In the genomic region with DNA sequence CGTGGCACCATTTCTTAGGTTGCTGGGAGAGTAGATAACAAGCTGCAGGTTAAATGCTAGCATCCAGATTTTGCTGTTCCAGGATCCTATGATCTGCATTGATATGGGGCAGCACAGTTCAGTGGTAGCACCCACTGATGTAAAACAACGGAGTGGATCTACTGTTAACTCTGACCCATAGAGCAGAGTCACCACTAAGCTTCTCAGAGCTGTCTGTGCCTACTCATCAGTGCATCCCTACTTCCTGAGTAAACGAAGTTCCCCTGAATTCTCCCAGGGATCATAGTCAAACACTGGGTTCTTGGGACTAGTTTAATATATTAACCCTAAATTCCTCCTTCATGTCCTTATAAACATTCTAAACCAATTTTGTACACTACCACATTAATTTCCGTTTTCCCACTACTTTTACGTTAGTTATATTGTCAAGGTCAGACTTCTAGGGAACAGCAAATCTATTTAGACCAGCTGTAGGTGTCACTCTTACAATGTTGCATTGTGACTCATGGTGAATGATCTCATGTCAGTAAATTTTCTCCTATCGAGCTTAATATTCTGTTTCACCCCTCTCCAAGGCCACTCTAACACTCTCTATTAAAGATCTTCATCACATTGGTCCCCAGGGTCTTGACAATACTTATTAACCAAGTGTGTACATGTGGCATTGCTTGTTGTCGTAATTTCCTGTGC, we compare ENCODE assay signal across 31 cellular contexts. TPM values are rescaled to one million over a fixed set of nuclear protein-coding genes. Genes with fewer than 3 reads are reported as not detected.
"Had no signal": no experiment of that assay in that cellular context is flagged by ENCODE, and none has a peak within 500 bp of the region (broad histone marks: within the 10 kb centered on the region; RNA-seq: fewer than 3 reads in every experiment).

No MANE protein-coding gene starts in this region.

- H3K4me1 ChIP-seq: gastroesophageal sphincter, parathyroid adenoma, spleen, testis, transverse colon had no signal

- H3K4me3 ChIP-seq: gastroesophageal sphincter, spleen, testis, transverse colon had no signal

- ATAC-seq: activated CD4-positive, CD25-positive, alpha-beta regulatory T cell treated with anti-CD3 and anti-CD28 coated beads, Interleukin-2, amount 50 U/mL, for 24 hours; effector memory CD8-positive, alpha-beta T cell; gastroesophageal sphincter; left colon; naive thymus-derived CD8-positive, alpha-beta T cell; right cardiac atrium had no signal

- H3K79me2 ChIP-seq: parathyroid adenoma had no signal

- H3K36me3 ChIP-seq: brain microvascular endothelial cell, gastroesophageal sphincter, spleen, transverse colon, WERI-Rb-1 had no signal

- H3K9ac ChIP-seq: parathyroid adenoma had no signal

- H2AFZ ChIP-seq: parathyroid adenoma had no signal

- FAIRE-seq: astrocyte, keratinocyte had no signal

- H3K27ac ChIP-seq: brain microvascular endothelial cell, gastroesophageal sphincter, parathyroid adenoma, spleen, testis, transverse colon, WERI-Rb-1 had no signal

- H3K27me3 ChIP-seq: brain microvascular endothelial cell, gastroesophageal sphincter, spleen, testis, transverse colon had no signal

- DNase-seq: activated CD4-positive, alpha-beta T cell treated with anti-CD3 and anti-CD28 coated beads for 48 hours; activated CD4-positive, alpha-beta T cell treated with anti-CD3 and anti-CD28 coated beads, Interleukin-2, amount 50 U/mL, for 48 hours; activated CD8-positive, alpha-beta memory T cell treated with anti-CD3 and anti-CD28 coated beads for 24 hours; activated effector memory CD4-positive, alpha-beta T cell treated with anti-CD3 and anti-CD28 coated beads, Interleukin-2, amount 50 U/mL, for 16 hours; activated naive CD4-positive, alpha-beta T cell treated with anti-CD3 and anti-CD28 coated beads, Interleukin-2, amount 10 ng/mL, durations not matched to agents 7 days and 5 days; activated naive CD8-positive, alpha-beta T cell treated with anti-CD3 and anti-CD28 coated beads, Interleukin-2, amount 10 ng/mL, durations not matched to agents 7 days and 5 days; brain microvascular endothelial cell; caudate nucleus; cortex of kidney; effector memory CD8-positive, alpha-beta T cell; head of caudate nucleus; hippocampal formation; left colon; mammary epithelial cell; naive thymus-derived CD8-positive, alpha-beta T cell; occipital lobe; right cardiac atrium; spleen; stimulated activated naive CD4-positive, alpha-beta T cell treated with Interleukin-2 at 50 U/mL for 16 hours; testis; transverse colon; WERI-Rb-1 had no signal

- H3K9me3 ChIP-seq: gastroesophageal sphincter, testis, transverse colon had no signal

RNA-seq across cellular contexts. Expression of gene RERGL, which starts 10.3 kb away (rescaled TPM):
- total RNA-seq: activated naive CD8-positive, alpha-beta T cell treated with anti-CD3 and anti-CD28 coated beads, Interleukin-2, amount 10 ng/mL, durations not matched to agents 7 days and 5 days; astrocyte; fibroblast of lung; fibroblast of villous mesenchyme; naive thymus-derived CD8-positive, alpha-beta T cell; neural crest cell; T-helper 1 cell treated with Interleukin-12 subunit alpha and Interleukin-12 subunit beta and Interleukin-4 antibody, amounts not matched to agents 30 ng/mL and 1 ng/mL, for 36 hours had no signal
